Comparison of ENCODE assay signal across 9 cellular contexts in genomic region chr13:40315416-40316064, GRCh38.
DNase-seq lines count a peak whose midpoint lies in the region; ATAC-seq and TF ChIP-seq lines count a peak whose summit lies in the region.
"Had no signal": no experiment of that assay in that cellular context is flagged by ENCODE, and none has a peak within 500 bp of the region (broad histone marks: within the 10 kb centered on the region; RNA-seq: fewer than 3 reads in every experiment).

No MANE protein-coding gene starts in this region.

- CTCF ChIA-PET in Caco-2 (lab: Charles Lee) = no interaction called here

- H3K27me3 ChIP-seq in Caco-2 (replicated peaks; ENCODE audit: control insufficient read depth, insufficient read depth, low read length) = no peaks in the 10 kb centered on the region

- no peaks in the 10 kb centered on the region for H3K4me1 Mint-ChIP-seq in Caco-2 (ENCODE audit: low read depth, unreplicated experiment)

- H3K9me3 Mint-ChIP-seq in Caco-2 (ENCODE audit: unreplicated experiment) = no peaks in the 10 kb centered on the region

- H3K36me3 Mint-ChIP-seq in Caco-2 (ENCODE audit: insufficient read depth, unreplicated experiment) = no peaks in the 10 kb centered on the region

- POLR2A ChIA-PET in Caco-2 (lab: Charles Lee) = interaction anchor here (0.7 kb wide), 1 partner anchor 23 kb away, joined by 4 read pairs; no protein-coding TSS in a partner anchor

- H3K27me3 Mint-ChIP-seq in Caco-2 (ENCODE audit: insufficient read depth, unreplicated experiment) = no peaks in the 10 kb centered on the region

- H3K36me3 ChIP-seq in Caco-2 (ENCODE audit: control insufficient read depth, insufficient read depth, low read length) = no peaks in the 10 kb centered on the region

- no peak overlapping the region for H3K27ac Mint-ChIP-seq in Caco-2 (ENCODE audit: unreplicated experiment)

- TF ChIP-seq CTCF in Caco-2 (IDR thresholded peaks at IDR 0.05; ENCODE audit: insufficient read depth in 1 of 2, low read depth in 1 of 2, low read length in 1 of 2, severe bottlenecking in 1 of 2, unreplicated experiment in 1 of 2) = no peak

- BruUV-seq in Caco-2 (replicated peaks; lab: Mats Ljungman, UMichigan) = no TSS peak

- ATAC-seq in esophagus mucosa (peak; percentile 56), HG02642 (IDR thresholded peaks at IDR 0.05; ENCODE audit: poor library complexity, unreplicated experiment) (no peak), HG03469 (IDR thresholded peaks at IDR 0.05; ENCODE audit: unreplicated experiment) (no peak), GM21737 (IDR thresholded peaks at IDR 0.05; ENCODE audit: unreplicated experiment) (no peak)

- H3K4me1 ChIP-seq in Caco-2 = no peaks in the 10 kb centered on the region

- intact Hi-C loops in Caco-2 (cut with micrococcal nuclease; ENCODE audit: unreplicated experiment) = loop anchor here (1.0 kb wide), 1 partner anchor 8 kb away; no protein-coding TSS in a partner anchor

- DNase-seq in RPMI8226 (peak; percentile 4), activated T-cell treated with anti-CD3 and anti-CD28 coated beads for 24 hours (ENCODE audit: low read depth) (peak; percentile 44), Caco-2 (no peak)
- DNase-seq in stimulated activated CD4-positive, alpha-beta T cell treated with anti-CD3 and anti-CD28 coated beads, Interleukin-1b, Interleukin-23, amount 100 ng/mL, for 48 hours = peak; percentile 56
- DNase-seq: NCI-H748 treated with DMSO at 0.1 percent for 48 hours had no signal

- no peak overlapping the region for H3K4me3 Mint-ChIP-seq in Caco-2 (ENCODE audit: unreplicated experiment)

- H3K4me3 ChIP-seq in Caco-2 (ENCODE audit: low read depth, low read length) = no peak overlapping the region

- no peaks in the 10 kb centered on the region for H3K9me3 ChIP-seq in Caco-2

Comparison
In these comparisons a context has a peak if more than half of its experiments do, and no peak if none do; other contexts are left out.
1. DNase-seq: peak in RPMI8226 (single experiment), activated T-cell treated with anti-CD3 and anti-CD28 coated beads for 24 hours (single experiment) and stimulated activated CD4-positive, alpha-beta T cell treated with anti-CD3 and anti-CD28 coated beads, Interleukin-1b, Interleukin-23, amount 100 ng/mL, for 48 hours (single experiment); none in Caco-2 (0 of 2).